Comparison of ENCODE assay signal across 24 cellular contexts in genomic region chr6:138663892-138664291, GRCh38.
"Had no signal": no experiment of that assay in that cellular context is flagged by ENCODE, and none has a peak within 500 bp of the region (broad histone marks: within the 10 kb centered on the region; RNA-seq: fewer than 3 reads in every experiment).

No MANE protein-coding gene starts in this region.

- H3K27ac ChIP-seq: lower lobe of right lung, pancreas, prostate gland, sigmoid colon, spleen, suprapubic skin, thoracic aorta, tibial artery, upper lobe of left lung, vagina had no signal

- H3K36me3 Mint-ChIP-seq: naive thymus-derived CD8-positive, alpha-beta T cell; stimulated activated naive B cell treated with anti-CD40 and anti-IgM and Interleukin-4, amounts not matched to agents 10 μg/mL and 1 μg/mL and 100 μg/mL, for 72 hours had no signal

- H3K4me1 ChIP-seq: lower lobe of right lung, pancreas, prostate gland, sigmoid colon, spleen, tibial artery, upper lobe of left lung, vagina had no signal

- H3K27me3 ChIP-seq: pancreas, sigmoid colon, spleen, suprapubic skin, tibial artery, upper lobe of left lung, vagina had no signal

- ATAC-seq: left ventricle myocardium superior; lower lobe of right lung; naive thymus-derived CD8-positive, alpha-beta T cell; pancreas; right cardiac atrium; stimulated activated naive B cell treated with anti-CD40 and anti-IgM and Interleukin-4, amounts not matched to agents 10 μg/mL and 1 μg/mL and 100 μg/mL, for 72 hours had no signal

- H3K27me3 Mint-ChIP-seq: stimulated activated naive B cell treated with anti-CD40 and anti-IgM and Interleukin-4, amounts not matched to agents 10 μg/mL and 1 μg/mL and 100 μg/mL, for 72 hours had no signal

- H3K36me3 ChIP-seq: lower lobe of right lung, pancreas, prostate gland, sigmoid colon, spleen, suprapubic skin, thoracic aorta, tibial artery, upper lobe of left lung, vagina had no signal

- H3K4me3 ChIP-seq: lower lobe of right lung, pancreas, prostate gland, sigmoid colon, spleen, suprapubic skin, thoracic aorta, tibial artery, upper lobe of left lung, vagina had no signal

- FAIRE-seq: pancreas, small intestine had no signal

- H3K27ac Mint-ChIP-seq: naive thymus-derived CD8-positive, alpha-beta T cell; nephron; stimulated activated naive B cell treated with anti-CD40 and anti-IgM and Interleukin-4, amounts not matched to agents 10 μg/mL and 1 μg/mL and 100 μg/mL, for 72 hours; stimulated activated naive CD8-positive, alpha-beta T cell treated with anti-CD3 and anti-CD28 coated beads, Interleukin-15, Interleukin-2, amounts not matched to agents 100 ng/mL and 50 ng/mL, for 24 hours had no signal

- DNase-seq: islet precursor cell; left ventricle myocardium superior; lower lobe of right lung; mammary epithelial cell; mesenchymal stem cell; naive thymus-derived CD8-positive, alpha-beta T cell; nucleus accumbens; pancreas; posterior cingulate gyrus; retina; right cardiac atrium; sigmoid colon; small intestine; spleen; stimulated activated naive B cell treated with anti-CD40 and anti-IgM and Interleukin-4, amounts not matched to agents 10 μg/mL and 1 μg/mL and 100 μg/mL, for 72 hours; tibial artery; upper lobe of left lung had no signal

- H3K4me3 Mint-ChIP-seq: naive thymus-derived CD8-positive, alpha-beta T cell; nephron; neural crest cell; stimulated activated naive B cell treated with anti-CD40 and anti-IgM and Interleukin-4, amounts not matched to agents 10 μg/mL and 1 μg/mL and 100 μg/mL, for 72 hours; stimulated activated naive CD8-positive, alpha-beta T cell treated with anti-CD3 and anti-CD28 coated beads, Interleukin-15, Interleukin-2, amounts not matched to agents 100 ng/mL and 50 ng/mL, for 24 hours had no signal

- H3K9me3 Mint-ChIP-seq: naive thymus-derived CD8-positive, alpha-beta T cell; nephron; neural crest cell; stimulated activated naive B cell treated with anti-CD40 and anti-IgM and Interleukin-4, amounts not matched to agents 10 μg/mL and 1 μg/mL and 100 μg/mL, for 72 hours; stimulated activated naive CD8-positive, alpha-beta T cell treated with anti-CD3 and anti-CD28 coated beads, Interleukin-15, Interleukin-2, amounts not matched to agents 100 ng/mL and 50 ng/mL, for 24 hours had no signal

- H3K9me3 ChIP-seq: lower lobe of right lung, pancreas, prostate gland, sigmoid colon, spleen, suprapubic skin, thoracic aorta, tibial artery, upper lobe of left lung, vagina had no signal

- H3K4me1 Mint-ChIP-seq: naive thymus-derived CD8-positive, alpha-beta T cell; nephron; neural crest cell had no signal
